1 cellular context compared by ENCODE assay signal in the genomic region with DNA sequence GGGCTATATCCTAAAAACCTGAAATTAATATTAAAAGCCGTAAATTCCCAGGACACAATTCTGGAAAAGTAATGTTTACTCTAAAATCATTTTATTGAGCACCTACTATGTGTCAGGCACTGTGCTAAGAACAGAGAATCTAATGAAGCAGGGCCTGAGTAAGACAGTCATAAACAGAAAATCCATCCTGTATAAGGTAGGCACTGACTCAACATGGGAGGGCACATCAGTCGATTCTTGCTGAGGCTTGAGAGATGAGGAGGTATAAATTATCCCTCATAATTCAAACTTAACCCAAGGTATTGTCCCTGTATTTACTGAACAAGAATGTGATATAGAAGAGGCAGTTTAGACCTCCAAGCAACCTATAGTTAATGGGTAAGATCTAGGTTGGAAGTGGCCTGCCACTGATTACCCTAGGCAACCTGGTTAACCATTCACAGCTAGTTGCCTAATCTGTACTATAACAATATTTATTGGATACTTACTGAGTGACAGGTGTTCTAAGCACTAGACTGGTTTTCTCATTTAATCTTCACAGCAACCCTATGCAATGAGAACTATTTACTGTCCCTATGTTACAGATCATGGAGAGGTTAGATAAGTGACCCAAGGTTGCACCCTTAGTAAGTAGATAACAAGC.
TF ChIP-seq lines count a peak whose summit lies in the region.

No MANE protein-coding gene starts in this region.

TF ChIP-seq in GM12878, 131 proteins besides CTCF, POLR2A, EP300 and RAD21:
- TF ChIP-seq ASH2L (IDR thresholded peaks at IDR 0.05; ENCODE audit: borderline replicate concordance, low read depth) (no peak), KLF5 (IDR thresholded peaks at IDR 0.05; ENCODE audit: partially characterized antibody) (no peak), IRF4 (IDR thresholded peaks at IDR 0.05; ENCODE audit: low read depth, low read length) (no peak), WRNIP1 (IDR thresholded peaks at IDR 0.05; ENCODE audit: borderline replicate concordance, low read depth, low read length) (no peak), SIN3A (IDR thresholded peaks at IDR 0.05; ENCODE audit: low read depth, low read length) (no peak), HDAC6 (IDR thresholded peaks at IDR 0.05; ENCODE audit: unreplicated experiment) (no peak), MTA2 (IDR thresholded peaks at IDR 0.05; ENCODE audit: low read depth) (no peak)
- TF ChIP-seq, protein P1, sequence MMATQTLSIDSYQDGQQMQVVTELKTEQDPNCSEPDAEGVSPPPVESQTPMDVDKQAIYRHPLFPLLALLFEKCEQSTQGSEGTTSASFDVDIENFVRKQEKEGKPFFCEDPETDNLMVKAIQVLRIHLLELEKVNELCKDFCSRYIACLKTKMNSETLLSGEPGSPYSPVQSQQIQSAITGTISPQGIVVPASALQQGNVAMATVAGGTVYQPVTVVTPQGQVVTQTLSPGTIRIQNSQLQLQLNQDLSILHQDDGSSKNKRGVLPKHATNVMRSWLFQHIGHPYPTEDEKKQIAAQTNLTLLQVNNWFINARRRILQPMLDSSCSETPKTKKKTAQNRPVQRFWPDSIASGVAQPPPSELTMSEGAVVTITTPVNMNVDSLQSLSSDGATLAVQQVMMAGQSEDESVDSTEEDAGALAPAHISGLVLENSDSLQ (IDR thresholded peaks at IDR 0.05), result no peak
